16 cellular contexts compared by ENCODE assay signal in the genomic region with DNA sequence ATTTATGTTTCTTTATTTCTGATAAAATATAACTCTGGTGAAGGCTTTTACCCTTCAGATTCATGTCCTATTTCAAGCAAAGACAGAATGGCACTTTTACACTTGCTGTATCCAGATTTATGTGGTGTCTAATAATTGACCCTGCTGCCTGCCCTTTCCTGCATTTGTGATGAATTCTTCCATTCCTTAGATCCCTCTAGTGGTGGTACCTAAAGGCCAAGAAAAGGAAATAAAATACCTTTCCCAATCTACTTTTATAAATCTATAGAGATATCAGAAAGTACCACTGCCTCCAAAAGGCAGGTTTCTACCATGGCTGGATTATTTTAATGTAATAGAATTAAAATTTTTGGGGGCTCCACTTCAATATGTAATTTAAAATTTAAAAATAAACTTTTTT. TPM values are rescaled to one million over a fixed set of nuclear protein-coding genes. Genes with fewer than 3 reads are reported as not detected.
DNase-seq lines count a peak whose midpoint lies in the region; ATAC-seq and TF ChIP-seq lines count a peak whose summit lies in the region.
"Had no signal": no experiment of that assay in that cellular context is flagged by ENCODE, and none has a peak within 500 bp of the region (broad histone marks: within the 10 kb centered on the region; RNA-seq: fewer than 3 reads in every experiment).

No MANE protein-coding gene starts in this region.

- no peaks in the 10 kb centered on the region for H3K27me3 Mint-ChIP-seq in endodermal cell (ENCODE audit: insufficient read depth)
- no peaks in the 10 kb centered on the region for H3K27me3 Mint-ChIP-seq in osteocyte (ENCODE audit: unreplicated experiment)
- H3K27me3 Mint-ChIP-seq: activated naive CD4-positive, alpha-beta T cell treated with anti-CD3 and anti-CD28 coated beads, Interleukin-2, amount 10 ng/mL, durations not matched to agents 7 days and 5 days; IgD-negative memory B cell; T-helper 17 cell had no signal

- H3K27ac ChIP-seq in endodermal cell (ENCODE audit: low read depth, low read length) = no peak overlapping the region
- H3K27ac ChIP-seq in body of pancreas = no peak overlapping the region

- H3K9ac ChIP-seq in endodermal cell (ENCODE audit: extremely low read depth, low read length, poor library complexity, severe bottlenecking) = no peak overlapping the region

- H3K27ac Mint-ChIP-seq in endodermal cell (no peak overlapping the region), osteocyte (ENCODE audit: unreplicated experiment) (no peak overlapping the region)
- H3K27ac Mint-ChIP-seq: activated naive CD4-positive, alpha-beta T cell treated with anti-CD3 and anti-CD28 coated beads, Interleukin-2, amount 10 ng/mL, durations not matched to agents 7 days and 5 days; IgD-negative memory B cell; T-helper 17 cell had no signal

- H3K4me3 Mint-ChIP-seq in endodermal cell = no peak overlapping the region
- H3K4me3 Mint-ChIP-seq in osteocyte (ENCODE audit: unreplicated experiment) = no peak overlapping the region
- H3K4me3 Mint-ChIP-seq: activated naive CD4-positive, alpha-beta T cell treated with anti-CD3 and anti-CD28 coated beads, Interleukin-2, amount 10 ng/mL, durations not matched to agents 7 days and 5 days; IgD-negative memory B cell; T-helper 17 cell had no signal

- H3K9me3 Mint-ChIP-seq in endodermal cell (no peaks in the 10 kb centered on the region), osteocyte (ENCODE audit: unreplicated experiment) (no peaks in the 10 kb centered on the region)
- H3K9me3 Mint-ChIP-seq: activated naive CD4-positive, alpha-beta T cell treated with anti-CD3 and anti-CD28 coated beads, Interleukin-2, amount 10 ng/mL, durations not matched to agents 7 days and 5 days; IgD-negative memory B cell had no signal

- H3K4me1 ChIP-seq in endodermal cell (ENCODE audit: control insufficient read depth, insufficient read depth, low read length) (no peaks in the 10 kb centered on the region), body of pancreas (no peaks in the 10 kb centered on the region)

- H3K4me1 Mint-ChIP-seq in endodermal cell (no peaks in the 10 kb centered on the region), osteocyte (ENCODE audit: unreplicated experiment) (no peaks in the 10 kb centered on the region)
- H3K4me1 Mint-ChIP-seq: activated naive CD4-positive, alpha-beta T cell treated with anti-CD3 and anti-CD28 coated beads, Interleukin-2, amount 10 ng/mL, durations not matched to agents 7 days and 5 days; IgD-negative memory B cell; T-helper 17 cell had no signal

- ATAC-seq in HG03571 (IDR thresholded peaks at IDR 0.05; ENCODE audit: unreplicated experiment) (no peak), body of pancreas (no peak)
- ATAC-seq: T-helper 17 cell had no signal

- DNase-seq in EH (ENCODE audit: low read depth) (peak; percentile 9), OCI-M1 (lab: John Stamatoyannopoulos, UW) (peak; percentile 49), endodermal cell (no peak), osteocyte (ENCODE audit: extremely low spot score, unreplicated experiment) (no peak), superior temporal gyrus (ENCODE audit: extremely low spot score) (no peak), body of pancreas (no peak)
- no peak for DNase-seq in activated naive CD4-positive, alpha-beta T cell treated with Interleukin-2 at 50 U/mL for 16 hours
- DNase-seq: activated CD4-positive, CD25-positive, alpha-beta regulatory T cell treated with anti-CD3 and anti-CD28 coated beads, Interleukin-2, amount 50 U/mL, for 72 hours; activated CD8-positive, alpha-beta memory T cell treated with anti-CD3 and anti-CD28 coated beads, Interleukin-2, amount 50 U/mL, for 4 hours; activated naive CD4-positive, alpha-beta T cell treated with anti-CD3 and anti-CD28 coated beads, Interleukin-2, amount 10 ng/mL, durations not matched to agents 7 days and 5 days; caudate nucleus; NCI-H748 treated with DMSO at 0.1 percent for 48 hours; stimulated activated CD4-positive, alpha-beta T cell treated with anti-CD3 and anti-CD28 coated beads, Interleukin-15, amount 100 ng/mL, for 24 hours; T-helper 17 cell had no signal

- TF ChIP-seq CTCF in endodermal cell (conservative IDR thresholded peaks at IDR 0.05) (peak; percentile 74), osteocyte (IDR thresholded peaks at IDR 0.05) (peak; percentile 32), body of pancreas (IDR thresholded peaks at IDR 0.05) (no peak)

- H3K36me3 Mint-ChIP-seq in endodermal cell (ENCODE audit: low read depth) = peaks cover 2% of the 10 kb centered on the region
- peaks cover 2% of the 10 kb centered on the region for H3K36me3 Mint-ChIP-seq in osteocyte (ENCODE audit: unreplicated experiment)
- H3K36me3 Mint-ChIP-seq: activated naive CD4-positive, alpha-beta T cell treated with anti-CD3 and anti-CD28 coated beads, Interleukin-2, amount 10 ng/mL, durations not matched to agents 7 days and 5 days had no signal

- H3K9me3 ChIP-seq in endodermal cell (ENCODE audit: control insufficient read depth, low read length) (no peaks in the 10 kb centered on the region), body of pancreas (no peaks in the 10 kb centered on the region)

- H3K4me3 ChIP-seq in endodermal cell (ENCODE audit: low read length) (no peak overlapping the region), body of pancreas (no peak overlapping the region)

- no peak for TF ChIP-seq POLR2A in body of pancreas (IDR thresholded peaks at IDR 0.05)

- intact Hi-C loops in body of pancreas (cut with DNase I) = no loop called here

- no peaks in the 10 kb centered on the region for H3K27me3 ChIP-seq in endodermal cell (ENCODE audit: control insufficient read depth, insufficient read depth, low read length, poor library complexity, severe bottlenecking)
- H3K27me3 ChIP-seq in body of pancreas = no peaks in the 10 kb centered on the region

- H3K36me3 ChIP-seq in endodermal cell (ENCODE audit: control insufficient read depth, insufficient read depth, low read length) = no peaks in the 10 kb centered on the region
- no peaks in the 10 kb centered on the region for H3K36me3 ChIP-seq in body of pancreas (replicated peaks in 1 of 2; ENCODE audit: insufficient read depth in 1 of 2, low read depth in 2 of 2)

RNA-seq across cellular contexts. Expression of a gene that starts 34.2 kb away (rescaled TPM):
- 10 to 100 TPM; 33.3 to 34.0 TPM for total RNA-seq in endodermal cell
- 8.6 TPM for polyA plus RNA-seq in endodermal cell (2013, experiment 1 of 2)
- polyA plus RNA-seq in endodermal cell (2013, experiment 2 of 2) = 11.5 TPM
- 1.4 TPM in 2 replicates for total RNA-seq in osteocyte
- total RNA-seq in body of pancreas = under 1 TPM in 1 of 2 donors, not detected in 1; 0.52 TPM
- polyA plus RNA-seq: IgD-negative memory B cell had no signal

Comparison
In these comparisons a context has a peak if more than half of its experiments do, and no peak if none do; other contexts are left out.
1. DNase-seq: peak in EH (single experiment) and OCI-M1 (single experiment); none in endodermal cell (single experiment), osteocyte (single experiment), activated naive CD4-positive, alpha-beta T cell treated with Interleukin-2 at 50 U/mL for 16 hours (single experiment), superior temporal gyrus (single experiment) and body of pancreas (0 of 4).
2. CTCF ChIP-seq: peak in endodermal cell (single experiment) and osteocyte (single experiment); none in body of pancreas (0 of 7).
3. RNA of a gene that starts 34.2 kb away (total RNA-seq): 33.3 to 34.0 TPM in endodermal cell; 1.4 TPM in osteocyte and 0.52 TPM in body of pancreas; every median in the first group is over 10 times any median in the second.